Comparison of ENCODE assay signal across 1 cellular context in the genomic region with DNA sequence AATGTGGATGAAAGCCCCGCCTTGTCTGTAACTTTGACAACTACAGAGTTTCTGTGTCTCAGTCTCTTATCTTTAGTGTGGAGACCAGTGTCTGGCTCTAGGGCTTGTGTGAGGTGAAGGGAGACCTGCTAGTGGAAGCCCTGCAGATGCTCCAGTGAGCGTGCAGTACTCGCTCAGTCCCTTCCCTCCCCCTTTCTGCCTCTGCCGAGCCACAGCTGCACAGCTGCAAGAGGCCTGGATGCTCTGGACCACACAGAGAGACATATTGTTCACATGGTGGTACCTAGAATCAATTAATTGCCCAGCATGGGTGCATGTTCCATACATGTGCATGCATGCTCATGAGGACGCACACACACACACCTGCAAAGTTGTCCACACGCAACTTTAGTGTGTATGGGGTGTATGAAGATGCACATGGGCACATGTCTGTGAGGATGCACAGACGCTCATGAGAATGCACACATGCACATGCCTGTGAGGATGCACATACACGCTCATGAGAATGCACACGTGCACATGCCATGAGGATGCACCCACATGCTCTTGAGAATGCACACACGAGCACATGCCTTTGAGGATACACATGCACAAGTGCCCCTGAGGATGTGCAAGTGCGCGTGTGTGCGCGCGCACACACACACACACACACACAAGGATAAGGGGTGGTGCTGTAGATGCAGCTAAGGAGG.
A peak's percentile ranks its signal among the peaks of the same experiment; 100 is the strongest.
TF ChIP-seq lines count a peak whose summit lies in the region.

No MANE protein-coding gene starts in this region.

TF ChIP-seq in HepG2, 621 proteins besides CTCF, POLR2A, EP300 and RAD21:
- TF ChIP-seq, protein P1, sequence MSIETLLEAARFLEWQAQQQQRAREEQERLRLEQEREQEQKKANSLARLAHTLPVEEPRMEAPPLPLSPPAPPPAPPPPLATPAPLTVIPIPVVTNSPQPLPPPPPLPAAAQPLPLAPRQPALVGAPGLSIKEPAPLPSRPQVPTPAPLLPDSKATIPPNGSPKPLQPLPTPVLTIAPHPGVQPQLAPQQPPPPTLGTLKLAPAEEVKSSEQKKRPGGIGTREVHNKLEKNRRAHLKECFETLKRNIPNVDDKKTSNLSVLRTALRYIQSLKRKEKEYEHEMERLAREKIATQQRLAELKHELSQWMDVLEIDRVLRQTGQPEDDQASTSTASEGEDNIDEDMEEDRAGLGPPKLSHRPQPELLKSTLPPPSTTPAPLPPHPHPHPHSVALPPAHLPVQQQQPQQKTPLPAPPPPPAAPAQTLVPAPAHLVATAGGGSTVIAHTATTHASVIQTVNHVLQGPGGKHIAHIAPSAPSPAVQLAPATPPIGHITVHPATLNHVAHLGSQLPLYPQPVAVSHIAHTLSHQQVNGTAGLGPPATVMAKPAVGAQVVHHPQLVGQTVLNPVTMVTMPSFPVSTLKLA (IDR thresholded peaks at IDR 0.05) = peak; percentile 98
- no peak for TF ChIP-seq DR1 (CRISPR knock-in tag; IDR thresholded peaks at IDR 0.05)
